ENCODE assay signal across 13 cellular contexts in genomic region chr21:45456014-45456835, GRCh38. TPM values are rescaled to one million over a fixed set of nuclear protein-coding genes. Genes with fewer than 3 reads are reported as not detected.
A peak's percentile ranks its signal among the peaks of the same experiment; 100 is the strongest.
DNase-seq lines count a peak whose midpoint lies in the region; ATAC-seq, FAIRE-seq and TF ChIP-seq lines count a peak whose summit lies in the region.
"Had no signal": no experiment of that assay in that cellular context is flagged by ENCODE, and none has a peak within 500 bp of the region (broad histone marks: within the 10 kb centered on the region; RNA-seq: fewer than 3 reads in every experiment).

No MANE protein-coding gene starts in this region.

- no peak overlapping the region for H3K18ac ChIP-seq in H1 (ENCODE audit: extremely low read depth, low read length)

- no peak overlapping the region for H2BK12ac ChIP-seq in H1 (ENCODE audit: low read depth, low read length)

- no peak overlapping the region for H2BK5ac ChIP-seq in H1 (ENCODE audit: low read depth, low read length)

- no peak overlapping the region for H3K56ac ChIP-seq in H1 (replicated peaks; ENCODE audit: insufficient read length, low read depth, low read length)

- CTCF ChIA-PET in H1 (lab: Charles Lee; ENCODE audit: partially characterized antibody), result interaction anchor here (0.7 to 2.1 kb wide), 5 partner anchors 16 to 100 kb away, joined by 3 to 6 read pairs (median 3); no protein-coding TSS in a partner anchor

- POLR2A ChIA-PET in H1 (lab: Charles Lee; ENCODE audit: partially characterized antibody), result interaction anchor here (0.5 to 0.8 kb wide), 2 partner anchors 13 to 16 kb away, joined by 4 read pairs; no protein-coding TSS in a partner anchor

- H3K14ac ChIP-seq in H1 (ENCODE audit: insufficient read length), result no peak overlapping the region

- H2BK120ac ChIP-seq in H1 (replicated peaks; ENCODE audit: low read depth, low read length), result no peak overlapping the region

- TF ChIP-seq RAD21 in H1 (IDR thresholded peaks at IDR 0.05 in 1 of 2, conservative IDR thresholded peaks at IDR 0.05 in 1 of 2; ENCODE audit: low read depth in 2 of 2, low read length in 2 of 2), result no peak

- H3K27me3 ChIP-seq in Peyer's patch (no peaks in the 10 kb centered on the region), H1 (replicated peaks in 1 of 4; ENCODE audit: control insufficient read depth in 3 of 4, extremely low read depth in 1 of 4, insufficient read depth in 3 of 4, low read length in 3 of 4) (no peaks in the 10 kb centered on the region), lower lobe of right lung (ENCODE audit: low read depth) (no peaks in the 10 kb centered on the region), thoracic aorta (replicated peaks; ENCODE audit: insufficient read depth) (no peaks in the 10 kb centered on the region)

- H3K4me3 ChIP-seq in Peyer's patch (peak overlapping the region in 2 of 4 donors; percentile 22 to 25), H1 (ENCODE audit: extremely low read depth in 1 of 4, insufficient read depth in 2 of 4, low read depth in 3 of 4, low read length in 4 of 4) (no peak overlapping the region), lower lobe of right lung (peak overlapping the region; percentile 47), thoracic aorta (peak overlapping the region; percentile 69)

- H3K9ac ChIP-seq in H1 (replicated peaks in 1 of 4; ENCODE audit: extremely low read depth in 1 of 4, low read depth in 3 of 4, low read length in 3 of 4), result no peak overlapping the region

- H3K79me1 ChIP-seq in H1 (ENCODE audit: low read depth, low read length), result peaks cover 16% of the 10 kb centered on the region

- no peak overlapping the region for H2AFZ ChIP-seq in H1 (ENCODE audit: low read length)

- no peak for TF ChIP-seq POLR2A in Peyer's patch (IDR thresholded peaks at IDR 0.05)
- TF ChIP-seq POLR2A in H1 (IDR thresholded peaks at IDR 0.05; ENCODE audit: control extremely low read depth in 1 of 2, low read depth in 2 of 2, low read length in 2 of 2), result no peak

- 0 out of 2 replicates have a peak overlapping the region, but pooled peaks have one; percentile 38 for H4K8ac ChIP-seq in H1 (ENCODE audit: extremely low read depth, insufficient read depth, low read length)

- H3K4me2 ChIP-seq in H1 (ENCODE audit: insufficient read depth in 1 of 2, low read depth in 2 of 2, low read length in 2 of 2), result no peak overlapping the region

- no peak for DNase-seq in Peyer's patch
- DNase-seq in H1 (ENCODE audit: low read depth in 1 of 2, low spot score in 2 of 2), result no peak
- no peak for DNase-seq in lower lobe of right lung
- no peak for DNase-seq in thoracic aorta (ENCODE audit: low spot score)
- DNase-seq in HK-2 (ENCODE audit: unreplicated experiment), result no peak
- DNase-seq in NAMALWA (ENCODE audit: low spot score), result no peak
- DNase-seq in NCI-H774 (lab: John Stamatoyannopoulos, UW), result no peak
- DNase-seq: activated CD4-positive, alpha-beta T cell treated with anti-CD3 and anti-CD28 coated beads for 1 hour; activated naive CD8-positive, alpha-beta T cell treated with anti-CD3 and anti-CD28 coated beads for 36 hours; Karpas-422; NCI-H2081 treated with DMSO at 0.1 percent for 48 hours had no signal

- no peak overlapping the region for H2BK20ac ChIP-seq in H1 (ENCODE audit: low read length)

- intact Hi-C loops in lower lobe of right lung (cut with DNase I), result no loop called here

- peaks cover 11 to 68% of the 10 kb centered on the region in 2 experiments for H3K79me2 ChIP-seq in H1 (ENCODE audit: control insufficient read depth in 1 of 2, insufficient read depth in 2 of 2, low read length in 2 of 2)

- peaks cover 0 to 9% (median 0%) of the 10 kb centered on the region in 4 donors for H3K4me1 ChIP-seq in Peyer's patch
- no peaks in the 10 kb centered on the region for H3K4me1 ChIP-seq in H1 (replicated peaks in 1 of 4; ENCODE audit: control insufficient read depth in 3 of 4, insufficient read depth in 4 of 4, low read length in 3 of 4)
- H3K4me1 ChIP-seq in lower lobe of right lung, result peaks cover 19% of the 10 kb centered on the region
- H3K4me1 ChIP-seq in thoracic aorta (ENCODE audit: control insufficient read depth in 1 of 2, low read depth in 2 of 2), result peaks cover 21 to 73% of the 10 kb centered on the region in 2 donors

- H3K27ac ChIP-seq in Peyer's patch (peak overlapping the region in 3 of 4 donors; percentile 0 to 10 (median 1)), H1 (ENCODE audit: low read depth, low read length) (no peak overlapping the region), lower lobe of right lung (peak overlapping the region; percentile 58), thoracic aorta (peak overlapping the region; percentile 46 to 64)
- H3K27ac ChIP-seq: HL-60 had no signal

- TF ChIP-seq EP300 in H1 (IDR thresholded peaks at IDR 0.05; ENCODE audit: borderline replicate concordance in 1 of 2, low read depth in 2 of 2, low read length in 2 of 2), result no peak

- H2BK15ac ChIP-seq in H1 (ENCODE audit: low read length), result no peak overlapping the region

- H4K5ac ChIP-seq in H1 (ENCODE audit: insufficient read length, low read depth, low read length), result no peak overlapping the region

- H3K36me3 ChIP-seq in Peyer's patch (no peaks in the 10 kb centered on the region), H1 (ENCODE audit: control insufficient read depth in 2 of 4, insufficient read depth in 4 of 4, low read length in 3 of 4) (peaks cover 0 to 16% (median 2%) of the 10 kb centered on the region in 4 experiments; a peak in 5 of 8 replicates), lower lobe of right lung (no peaks in the 10 kb centered on the region), thoracic aorta (peaks cover under 1% of the 10 kb centered on the region)

- FAIRE-seq in H1 (lab: Jason Lieb, UNC), result no peak
- FAIRE-seq: colon had no signal

- 97% methylated on average over 33 of the region's 55 CpGs; no CpG with 5 or more reads in 1 of the 2 experiments for WGBS in H1 (ENCODE audit: extremely low coverage in 1 of 2, insufficient coverage in 1 of 2, insufficient read length in 1 of 2, insufficient replicate concordance in 2 of 2, low coverage in 1 of 2, low lambda C conversion rate in 2 of 2, missing lambda C conversion rate in 1 of 2), 2 experiments

- H3K23ac ChIP-seq in H1 (ENCODE audit: insufficient read length), result no peak overlapping the region

- peaks cover 19 to 43% of the 10 kb centered on the region in 2 experiments for H4K20me1 ChIP-seq in H1 (replicated peaks in 1 of 2; ENCODE audit: control insufficient read depth in 1 of 2, insufficient read depth in 2 of 2, low read length in 2 of 2)

- H3K23me2 ChIP-seq in H1 (ENCODE audit: low read depth, low read length), result peaks cover 4% of the 10 kb centered on the region; the same call in 1 of the 2 replicates

- ATAC-seq in lower lobe of right lung (no peak), thoracic aorta (ENCODE audit: insufficient number of reproducible peaks, low FRiP score, low read depth) (no peak)

- TF ChIP-seq CTCF in Peyer's patch (IDR thresholded peaks at IDR 0.05), result no peak
- no peak for TF ChIP-seq CTCF in H1 (IDR thresholded peaks at IDR 0.05; ENCODE audit: control extremely low read depth in 1 of 3, insufficient read depth in 1 of 3, low read depth in 1 of 3, low read length in 3 of 3)
- TF ChIP-seq CTCF in lower lobe of right lung (IDR thresholded peaks at IDR 0.05), result no peak
- no peak for TF ChIP-seq CTCF in thoracic aorta (IDR thresholded peaks at IDR 0.05)

- H2AK5ac ChIP-seq in H1 (ENCODE audit: low read depth, low read length), result no peak overlapping the region

- H4K91ac ChIP-seq in H1 (replicated peaks; ENCODE audit: insufficient read length, low read length), result no peak overlapping the region

- H3K4ac ChIP-seq in H1 (replicated peaks; ENCODE audit: insufficient read length, low read depth, low read length), result no peak overlapping the region

- H3K9me3 ChIP-seq in Peyer's patch, result no peaks in the 10 kb centered on the region
- peaks cover 0 to 10% of the 10 kb centered on the region in 2 experiments; a peak in 2 of 4 replicates for H3K9me3 ChIP-seq in H1 (ENCODE audit: insufficient read depth in 2 of 2, low read depth in 1 of 2, low read length in 1 of 2)
- no peaks in the 10 kb centered on the region for H3K9me3 ChIP-seq in lower lobe of right lung
- no peaks in the 10 kb centered on the region for H3K9me3 ChIP-seq in thoracic aorta

TF ChIP-seq in H1, 55 proteins besides CTCF, POLR2A, EP300 and RAD21:
- TF ChIP-seq SP2 (IDR thresholded peaks at IDR 0.05; ENCODE audit: low read length) (no peak), YY1 (IDR thresholded peaks at IDR 0.05; ENCODE audit: low read depth, low read length) (no peak), CBX5 (IDR thresholded peaks at IDR 0.05; ENCODE audit: low read depth, low read length) (no peak), EZH2 (IDR thresholded peaks at IDR 0.05; ENCODE audit: low read depth, low read length, severe bottlenecking) (no peak), SAP30 (IDR thresholded peaks at IDR 0.05; ENCODE audit: insufficient read depth, insufficient replicate concordance, low read length) (no peak)
TF ChIP-seq in H1: peak in this region for 0.

RNA-seq across cellular contexts. Expression of gene COL18A1, which starts 51.3 kb away (rescaled TPM):
- total RNA-seq in Peyer's patch (10 to 100 TPM; 18.6 to 85.0 (median 33.0) TPM), lower lobe of right lung (45.1 TPM), thoracic aorta (100 to 1,000 TPM; 507 to 811 TPM)
- 201 and 205 TPM in 2 replicates for total RNA-seq in H1 (2021; fragmentation: NEBNext Ultra II Directional; extraction: Animal tissue kit (Norgen Biotek cat#: 25700))
- 145 and 239 TPM in 2 replicates for polyA plus RNA-seq in H1 (2011; rRNA removed)
- 167 TPM for polyA plus RNA-seq in H1 (2011; cell fraction: cytosol; rRNA removed)
- 627 TPM for polyA plus RNA-seq in H1 (2011; cell fraction: nucleus; rRNA removed)
- 80.5 to 132 TPM (median 130 TPM) in 4 replicates for polyA plus RNA-seq in H1 (2012, experiment 1 of 2)
- 88.9 TPM for polyA plus RNA-seq in H1 (2012, experiment 2 of 2)
- 269 TPM for polyA plus RNA-seq in H1 (2013, experiment 1 of 2)
- 226 TPM for polyA plus RNA-seq in H1 (2013, experiment 2 of 2)
- polyA minus RNA-seq in H1 (2011; rRNA and poly(A)+ RNA removed), result 30.9 and 31.7 TPM in 2 replicates
- polyA minus RNA-seq in H1 (2011; cell fraction: cytosol; rRNA and poly(A)+ RNA removed), result 90.3 TPM
- polyA minus RNA-seq in H1 (2011; cell fraction: nucleus; rRNA and poly(A)+ RNA removed), result 88.2 TPM

Comparison
In these comparisons a context has a peak if more than half of its experiments do, and no peak if none do; other contexts are left out.
1. H3K4me3 ChIP-seq: peak in lower lobe of right lung (single experiment) and thoracic aorta (single experiment); none in H1 (0 of 4).